ENCODE assay signal across 8 cellular contexts in genomic region chr1:40710581-40711315, GRCh38. TPM values are rescaled to one million over a fixed set of nuclear protein-coding genes. Genes with fewer than 3 reads are reported as not detected.
DNase-seq lines count a peak whose midpoint lies in the region; ATAC-seq, FAIRE-seq and TF ChIP-seq lines count a peak whose summit lies in the region.

No MANE protein-coding gene starts in this region.

- H3K4me3 Mint-ChIP-seq in activated CD4-positive, alpha-beta T cell treated with anti-CD3 and anti-CD28 coated beads for 36 hours, result peak overlapping the region; percentile 85
- peak overlapping the region; percentile 93 to 98 (median 95) for H3K4me3 Mint-ChIP-seq in brain

- no peaks in the 10 kb centered on the region for H4K20me1 ChIP-seq in HepG2 (ENCODE audit: insufficient read depth, low read length)

- H3K4me2 ChIP-seq in HepG2 (ENCODE audit: low read depth, low read length), result peak overlapping the region; percentile 78

- H3K4me3 ChIP-seq in HepG2 (replicated peaks in 1 of 3; ENCODE audit: insufficient read depth in 1 of 3, low read depth in 2 of 3, low read length in 3 of 3) (peak overlapping the region; percentile 63 to 85 (median 76)), thoracic aorta (peak overlapping the region; percentile 40)

- TF ChIP-seq EP300 in HepG2 (IDR thresholded peaks at IDR 0.05; ENCODE audit: low read depth in 2 of 2, low read length in 2 of 2) (peak in 1 of 2 experiments; percentile 43; a peak in 2 of 4 replicates), HepG2 (CRISPR knock-in tag; IDR thresholded peaks at IDR 0.05; ENCODE audit: borderline replicate concordance) (no peak)

- CTCF ChIA-PET in activated CD4-positive, alpha-beta T cell treated with anti-CD3 and anti-CD28 coated beads for 36 hours (lab: Charles Lee), result interaction anchor here (0.6 to 1.7 kb wide), 4 partner anchors 16 to 293 kb away, joined by 3 to 9 read pairs (median 3); partner anchors contain the start of gene NFYC
- CTCF ChIA-PET in HepG2 (lab: Yijun Ruan, JAX; ENCODE audit: low intra/inter-chr PET ratio, low total read pairs) (no interaction called here), GM10248 (lab: Yijun Ruan, JAX) (interaction anchor here (0.9 to 3.1 kb wide), 5 partner anchors 9 to 139 kb away, joined by 3 to 12 read pairs (median 4); partner anchors contain the start of gene NFYC)

- BruUV-seq in HepG2 (replicated peaks; lab: Mats Ljungman, UMichigan), result no TSS peak

- no peak for DNase-seq in activated CD4-positive, alpha-beta T cell treated with anti-CD3 and anti-CD28 coated beads for 36 hours
- no peak for DNase-seq in activated CD4-positive, alpha-beta T cell treated with anti-CD3 and anti-CD28 coated beads, Interleukin-2, amount 50 U/mL, for 1 hour
- DNase-seq in HepG2 (ENCODE audit: low spot score), result peak; percentile 67
- no peak for DNase-seq in thoracic aorta (ENCODE audit: low spot score)
- no peak for DNase-seq in GM10248 (ENCODE audit: extremely low spot score)
- no peak for DNase-seq in NCI-H2107 treated with DMSO at 0.1 percent for 48 hours (lab: John Stamatoyannopoulos, UW; ENCODE audit: unreplicated experiment)

- H3K9me3 Mint-ChIP-seq in activated CD4-positive, alpha-beta T cell treated with anti-CD3 and anti-CD28 coated beads for 36 hours (ENCODE audit: low read depth), result no peaks in the 10 kb centered on the region
- H3K9me3 Mint-ChIP-seq in brain, result no peaks in the 10 kb centered on the region

- H3K27me3 ChIP-seq in HepG2 (ENCODE audit: control insufficient read depth in 1 of 2, insufficient read depth in 2 of 2, low read length in 2 of 2) (no peaks in the 10 kb centered on the region; a peak in 1 of 5 replicates), thoracic aorta (replicated peaks; ENCODE audit: insufficient read depth) (no peaks in the 10 kb centered on the region)

- POLR2A ChIA-PET in activated CD4-positive, alpha-beta T cell treated with anti-CD3 and anti-CD28 coated beads for 36 hours (lab: Charles Lee), result interaction anchor here (1.0 kb wide), 1 partner anchor 19 kb away, joined by 3 read pairs; the partner anchor contains the start of gene NFYC
- POLR2A ChIA-PET in HepG2 (lab: Yijun Ruan, JAX), result interaction anchor here (0.9 to 4.9 kb wide), 9 partner anchors 9 to 110 kb away, joined by 3 to 147 read pairs (median 3); partner anchors contain the start of gene NFYC
- POLR2A ChIA-PET in GM10248 (lab: Yijun Ruan, JAX), result no interaction called here

- under 1% methylated on average over 7 of the region's 7 CpGs for WGBS in HepG2 (ENCODE audit: low lambda C conversion rate)

- no peak for ATAC-seq in activated CD4-positive, alpha-beta T cell treated with anti-CD3 and anti-CD28 coated beads for 36 hours
- ATAC-seq in HepG2, result no peak
- no peak for ATAC-seq in thoracic aorta (ENCODE audit: insufficient number of reproducible peaks, low FRiP score, low read depth)
- ATAC-seq in GM18873 (IDR thresholded peaks at IDR 0.05; ENCODE audit: low FRiP score, unreplicated experiment), result no peak

- H3K9me3 ChIP-seq in HepG2 (ENCODE audit: low read length) (no peaks in the 10 kb centered on the region), thoracic aorta (no peaks in the 10 kb centered on the region)

- H3K27ac ChIP-seq in HepG2 (ENCODE audit: extremely low read length, insufficient read depth, low read length) (peak overlapping the region; percentile 96), thoracic aorta (peak overlapping the region; percentile 55 to 69)

- peak overlapping the region; percentile 88 for H3K9ac ChIP-seq in HepG2 (ENCODE audit: insufficient read depth, low read depth, low read length)

- H3K27me3 Mint-ChIP-seq in activated CD4-positive, alpha-beta T cell treated with anti-CD3 and anti-CD28 coated beads for 36 hours, result no peaks in the 10 kb centered on the region
- peaks cover 7% of the 10 kb centered on the region for H3K27me3 Mint-ChIP-seq in brain

- no peak for FAIRE-seq in HepG2 (lab: Jason Lieb, UNC)

- in situ Hi-C loops in HepG2 (cut with HindIII; ENCODE audit: extremely low pct_ligation_motif_present, low pct_unique_long_range_greater_than_20kb), result no loop called here

- H3K79me2 ChIP-seq in HepG2 (ENCODE audit: insufficient read depth, low read length), result peaks cover 85% of the 10 kb centered on the region

- H3K36me3 ChIP-seq in HepG2 (replicated peaks in 1 of 2; ENCODE audit: control insufficient read depth in 1 of 2, insufficient read depth in 2 of 2, low read length in 2 of 2) (peaks cover 0 to 1% of the 10 kb centered on the region in 2 experiments; a peak in 1 of 5 replicates), thoracic aorta (no peaks in the 10 kb centered on the region)

- no peak for TF ChIP-seq RAD21 in HepG2 (CRISPR knock-in tag; IDR thresholded peaks at IDR 0.05)

- peak in 1 of 2 experiments; percentile 57; a peak in 2 of 4 replicates for TF ChIP-seq POLR2A in HepG2 (IDR thresholded peaks at IDR 0.05; ENCODE audit: insufficient read depth in 1 of 2, low read depth in 2 of 2, low read length in 2 of 2)

- H2AFZ ChIP-seq in HepG2 (ENCODE audit: low read length), result no peak overlapping the region

- TF ChIP-seq CTCF in brain (conservative IDR thresholded peaks at IDR 0.05) (no peak), HepG2 (CRISPR knock-in tag; IDR thresholded peaks at IDR 0.05) (no peak), thoracic aorta (IDR thresholded peaks at IDR 0.05) (no peak), GM10248 (IDR thresholded peaks at IDR 0.05; ENCODE audit: control extremely low read depth, extremely low read depth, low read depth, missing control alignments) (no peak)

- H3K4me1 ChIP-seq in HepG2 (ENCODE audit: insufficient read depth, low read length) (peaks cover 67% of the 10 kb centered on the region), thoracic aorta (ENCODE audit: control insufficient read depth in 1 of 2, low read depth in 2 of 2) (peaks cover 40 to 54% of the 10 kb centered on the region in 2 donors)

- peaks cover 61% of the 10 kb centered on the region for H3K4me1 Mint-ChIP-seq in activated CD4-positive, alpha-beta T cell treated with anti-CD3 and anti-CD28 coated beads for 36 hours
- H3K4me1 Mint-ChIP-seq in brain, result peaks cover 64% of the 10 kb centered on the region

- H3K27ac Mint-ChIP-seq in activated CD4-positive, alpha-beta T cell treated with anti-CD3 and anti-CD28 coated beads for 36 hours, result peak overlapping the region; percentile 51
- peak overlapping the region; percentile 98 to 99 (median 98) for H3K27ac Mint-ChIP-seq in brain

- H3K36me3 Mint-ChIP-seq in activated CD4-positive, alpha-beta T cell treated with anti-CD3 and anti-CD28 coated beads for 36 hours (ENCODE audit: low read depth), result peaks cover 20% of the 10 kb centered on the region
- H3K36me3 Mint-ChIP-seq in brain, result peaks cover 24% of the 10 kb centered on the region

- intact Hi-C loops in activated CD4-positive, alpha-beta T cell treated with anti-CD3 and anti-CD28 coated beads for 36 hours (cut with DNase I, micrococcal nuclease), result no loop called here
- intact Hi-C loops in HepG2 (cut with micrococcal nuclease; ENCODE audit: unreplicated experiment), result no loop called here

RNA-seq across cellular contexts. Expression of gene NFYC, which starts 19.2 kb away (rescaled TPM):
- total RNA-seq in activated CD4-positive, alpha-beta T cell treated with anti-CD3 and anti-CD28 coated beads for 36 hours, result 10 to 100 TPM; 53.6 to 85.4 TPM
- polyA plus RNA-seq in brain (ENCODE audit: insufficient read depth, low read depth, low replicate concordance), result 88.3 TPM
- total RNA-seq in HepG2 (2016; rRNA removed; fragmentation: Illumina TruSeq; extraction: Trizol), result 33.9 and 41.3 TPM in 2 replicates
- 25.9 and 26.3 TPM in 2 replicates for total RNA-seq in HepG2 (2016; cell fraction: cytosol; rRNA removed; fragmentation: Illumina TruSeq; extraction: Trizol; ENCODE audit: low read depth)
- 33.9 and 40.9 TPM in 2 replicates for total RNA-seq in HepG2 (2016; cell fraction: insoluble cytoplasmic fraction; rRNA removed; fragmentation: Illumina TruSeq; extraction: Trizol)
- 39.1 and 40.3 TPM in 2 replicates for total RNA-seq in HepG2 (2016; cell fraction: membrane; rRNA removed; fragmentation: Illumina TruSeq; extraction: Trizol)
- total RNA-seq in HepG2 (2016; cell fraction: nucleus; rRNA removed; fragmentation: Illumina TruSeq; extraction: Trizol), result 32.4 and 36.8 TPM in 2 replicates
- polyA plus RNA-seq in HepG2 (2011; rRNA removed), result 69.6 and 73.7 TPM in 2 replicates
- 53.5 and 68.5 TPM in 2 replicates for polyA plus RNA-seq in HepG2 (2011; cell fraction: cytosol; rRNA removed)
- 81.8 and 103 TPM in 2 replicates for polyA plus RNA-seq in HepG2 (2011; cell fraction: nucleus; rRNA removed)
- 34.0 and 34.2 TPM in 2 replicates for polyA plus RNA-seq in HepG2 (2012)
- polyA plus RNA-seq in HepG2 (2016; cell fraction: cytosol; fragmentation: Illumina TruSeq; extraction: Trizol; ENCODE audit: low read depth), result 36.8 and 37.1 TPM in 2 replicates
- polyA plus RNA-seq in HepG2 (2016; cell fraction: insoluble cytoplasmic fraction; fragmentation: Illumina TruSeq; extraction: Trizol; ENCODE audit: low read depth), result 67.3 and 76.9 TPM in 2 replicates
- polyA plus RNA-seq in HepG2 (2016; cell fraction: membrane; fragmentation: Illumina TruSeq; extraction: Trizol; ENCODE audit: low read depth), result 46.4 and 53.8 TPM in 2 replicates
- polyA plus RNA-seq in HepG2 (2016; cell fraction: nucleus; fragmentation: Illumina TruSeq; extraction: Trizol; ENCODE audit: insufficient read depth, low read depth), result 88.2 and 99.1 TPM in 2 replicates
- 97.3 and 101 TPM in 2 replicates for polyA minus RNA-seq in HepG2 (2011; rRNA and poly(A)+ RNA removed; ENCODE audit: low replicate concordance)
- polyA minus RNA-seq in HepG2 (2011; cell fraction: cytosol; rRNA and poly(A)+ RNA removed), result 34.4 and 38.4 TPM in 2 replicates
- 57.3 and 58.2 TPM in 2 replicates for polyA minus RNA-seq in HepG2 (2011; cell fraction: nucleus; rRNA and poly(A)+ RNA removed)
- total RNA-seq in thoracic aorta, result 10 to 100 TPM; 38.9 to 40.6 TPM

RNA-seq across cellular contexts. Expression of gene RIMS3, which starts 45.3 kb away (rescaled TPM):
- 1 to 10 TPM; 2.7 TPM for total RNA-seq in activated CD4-positive, alpha-beta T cell treated with anti-CD3 and anti-CD28 coated beads for 36 hours
- polyA plus RNA-seq in brain (ENCODE audit: insufficient read depth, low read depth, low replicate concordance) (135 TPM), HepG2 (2011; rRNA removed) (2.1 and 3.4 TPM in 2 replicates)
- total RNA-seq in HepG2 (2016; rRNA removed; fragmentation: Illumina TruSeq; extraction: Trizol) (5.4 TPM in 2 replicates), thoracic aorta (10 to 100 TPM; 18.1 to 33.7 TPM)
- total RNA-seq in HepG2 (2016; cell fraction: cytosol; rRNA removed; fragmentation: Illumina TruSeq; extraction: Trizol; ENCODE audit: low read depth), result 4.3 and 5.4 TPM in 2 replicates
- 4.6 and 5.5 TPM in 2 replicates for total RNA-seq in HepG2 (2016; cell fraction: insoluble cytoplasmic fraction; rRNA removed; fragmentation: Illumina TruSeq; extraction: Trizol)
- total RNA-seq in HepG2 (2016; cell fraction: membrane; rRNA removed; fragmentation: Illumina TruSeq; extraction: Trizol), result 7.8 and 9.0 TPM in 2 replicates
- total RNA-seq in HepG2 (2016; cell fraction: nucleus; rRNA removed; fragmentation: Illumina TruSeq; extraction: Trizol), result 3.8 and 4.7 TPM in 2 replicates
- 1.6 and 1.8 TPM in 2 replicates for polyA plus RNA-seq in HepG2 (2011; cell fraction: cytosol; rRNA removed)
- polyA plus RNA-seq in HepG2 (2011; cell fraction: nucleus; rRNA removed), result 7.7 and 9.6 TPM in 2 replicates
- polyA plus RNA-seq in HepG2 (2012), result 2.2 and 3.0 TPM in 2 replicates
- polyA plus RNA-seq in HepG2 (2016; cell fraction: cytosol; fragmentation: Illumina TruSeq; extraction: Trizol; ENCODE audit: low read depth), result 6.0 TPM in 2 replicates
- 3.3 and 3.7 TPM in 2 replicates for polyA plus RNA-seq in HepG2 (2016; cell fraction: insoluble cytoplasmic fraction; fragmentation: Illumina TruSeq; extraction: Trizol; ENCODE audit: low read depth)
- polyA plus RNA-seq in HepG2 (2016; cell fraction: membrane; fragmentation: Illumina TruSeq; extraction: Trizol; ENCODE audit: low read depth), result 7.1 and 8.4 TPM in 2 replicates
- 5.6 and 5.8 TPM in 2 replicates for polyA plus RNA-seq in HepG2 (2016; cell fraction: nucleus; fragmentation: Illumina TruSeq; extraction: Trizol; ENCODE audit: insufficient read depth, low read depth)
- 1.1 and 3.7 TPM in 2 replicates for polyA minus RNA-seq in HepG2 (2011; rRNA and poly(A)+ RNA removed; ENCODE audit: low replicate concordance)
- polyA minus RNA-seq in HepG2 (2011; cell fraction: cytosol; rRNA and poly(A)+ RNA removed), result 1.5 and 1.9 TPM in 2 replicates
- 2.4 and 3.1 TPM in 2 replicates for polyA minus RNA-seq in HepG2 (2011; cell fraction: nucleus; rRNA and poly(A)+ RNA removed)
